ENCODE assay signal across 12 cellular contexts in genomic region chr20:51423810-51424209, GRCh38.
DNase-seq lines count a peak whose midpoint lies in the region; ATAC-seq, FAIRE-seq and TF ChIP-seq lines count a peak whose summit lies in the region.
"Had no signal": no experiment of that assay in that cellular context is flagged by ENCODE, and none has a peak within 500 bp of the region (broad histone marks: within the 10 kb centered on the region; RNA-seq: fewer than 3 reads in every experiment).

No MANE protein-coding gene starts in this region.

- no peaks in the 10 kb centered on the region for H3K79me2 ChIP-seq in HepG2 (ENCODE audit: insufficient read depth, low read length)

- H3K4me1 ChIP-seq in HepG2 (ENCODE audit: insufficient read depth, low read length), result peaks cover 41% of the 10 kb centered on the region
- peaks cover 0 to 14% (median 0%) of the 10 kb centered on the region in 4 donors for H3K4me1 ChIP-seq in right lobe of liver
- H3K4me1 ChIP-seq in kidney (ENCODE audit: control insufficient read depth in 1 of 2, insufficient read depth in 1 of 2, low read depth in 1 of 2, low read length in 2 of 2), result no peaks in the 10 kb centered on the region
- peaks cover 8% of the 10 kb centered on the region for H3K4me1 ChIP-seq in upper lobe of right lung
- H3K4me1 ChIP-seq in ascending aorta, result peaks cover 5 to 8% of the 10 kb centered on the region in 2 donors
- H3K4me1 ChIP-seq: psoas muscle had no signal

- peaks cover 98% of the 10 kb centered on the region for H3K36me3 Mint-ChIP-seq in activated T-helper 17 cell treated with anti-CD3 and anti-CD28 coated beads, Interleukin-2, amount 50 U/mL, for 72 hours (ENCODE audit: low read depth)

- H3K9ac ChIP-seq in HepG2 (ENCODE audit: insufficient read depth, low read depth, low read length), result no peak overlapping the region
- H3K9ac ChIP-seq in kidney (ENCODE audit: low read length in 2 of 2), result no peak overlapping the region

- no TSS peak for BruUV-seq in HepG2 (replicated peaks; lab: Mats Ljungman, UMichigan)

- POLR2A ChIA-PET in HepG2 (lab: Yijun Ruan, JAX), result interaction anchor here (1.3 kb wide), 1 partner anchor 11 kb away, joined by 5 read pairs; no protein-coding TSS in a partner anchor

- no peaks in the 10 kb centered on the region for H3K9me3 ChIP-seq in HepG2 (ENCODE audit: low read length)
- H3K9me3 ChIP-seq in right lobe of liver, result no peaks in the 10 kb centered on the region
- H3K9me3 ChIP-seq in kidney (ENCODE audit: control insufficient read depth in 1 of 2, low read length in 2 of 2), result no peaks in the 10 kb centered on the region
- H3K9me3 ChIP-seq in upper lobe of right lung, result no peaks in the 10 kb centered on the region
- H3K9me3 ChIP-seq in ascending aorta, result no peaks in the 10 kb centered on the region
- H3K9me3 ChIP-seq: psoas muscle had no signal

- H3K36me3 ChIP-seq in HepG2 (replicated peaks in 1 of 2; ENCODE audit: control insufficient read depth in 1 of 2, insufficient read depth in 2 of 2, low read length in 2 of 2) (no peaks in the 10 kb centered on the region; a peak in 1 of 5 replicates), right lobe of liver (peaks cover 0 to 2% (median 0%) of the 10 kb centered on the region in 4 donors), kidney (ENCODE audit: control insufficient read depth in 1 of 2, insufficient read depth in 2 of 2, low read length in 2 of 2) (no peaks in the 10 kb centered on the region), upper lobe of right lung (no peaks in the 10 kb centered on the region), ascending aorta (no peaks in the 10 kb centered on the region)

- FAIRE-seq in HepG2 (lab: Jason Lieb, UNC), result peak; percentile 74
- FAIRE-seq in kidney (lab: Jason Lieb, UNC), result no peak
- FAIRE-seq in H54 (lab: Jason Lieb, UNC), result no peak

- H4K20me1 ChIP-seq in HepG2 (ENCODE audit: insufficient read depth, low read length), result no peaks in the 10 kb centered on the region

- in situ Hi-C loops in HepG2 (cut with HindIII; ENCODE audit: extremely low pct_ligation_motif_present, low pct_unique_long_range_greater_than_20kb), result no loop called here

- H3K27ac ChIP-seq in HepG2 (ENCODE audit: extremely low read length, insufficient read depth, low read length) (no peak overlapping the region), right lobe of liver (no peak overlapping the region), kidney (ENCODE audit: low read depth in 2 of 2, low read length in 2 of 2) (no peak overlapping the region), upper lobe of right lung (peak overlapping the region; percentile 42), ascending aorta (no peak overlapping the region)
- H3K27ac ChIP-seq: psoas muscle had no signal

- H3K27me3 ChIP-seq in HepG2 (ENCODE audit: control insufficient read depth in 1 of 2, insufficient read depth in 2 of 2, low read length in 2 of 2) (no peaks in the 10 kb centered on the region), right lobe of liver (no peaks in the 10 kb centered on the region), upper lobe of right lung (no peaks in the 10 kb centered on the region), ascending aorta (no peaks in the 10 kb centered on the region)

- H3K4me1 Mint-ChIP-seq in activated T-helper 17 cell treated with anti-CD3 and anti-CD28 coated beads, Interleukin-2, amount 50 U/mL, for 72 hours, result peaks cover 58% of the 10 kb centered on the region

- ATAC-seq in HepG2, result no peak
- ATAC-seq in right lobe of liver, result no peak
- ATAC-seq in activated T-helper 17 cell treated with anti-CD3 and anti-CD28 coated beads, Interleukin-2, amount 50 U/mL, for 72 hours (replicated peaks), result no peak
- peak; percentile 11 for ATAC-seq in upper lobe of right lung
- no peak for ATAC-seq in HG02938 (IDR thresholded peaks at IDR 0.05; ENCODE audit: unreplicated experiment)
- ATAC-seq: psoas muscle had no signal

- no peaks in the 10 kb centered on the region for H3K27me3 Mint-ChIP-seq in activated T-helper 17 cell treated with anti-CD3 and anti-CD28 coated beads, Interleukin-2, amount 50 U/mL, for 72 hours

- CTCF ChIA-PET in HepG2 (lab: Yijun Ruan, JAX; ENCODE audit: low intra/inter-chr PET ratio, low total read pairs), result no interaction called here

- H3K4me3 Mint-ChIP-seq in activated T-helper 17 cell treated with anti-CD3 and anti-CD28 coated beads, Interleukin-2, amount 50 U/mL, for 72 hours, result peak overlapping the region; percentile 77

- no peak overlapping the region for H2AFZ ChIP-seq in HepG2 (ENCODE audit: low read length)

- H3K27ac Mint-ChIP-seq in activated T-helper 17 cell treated with anti-CD3 and anti-CD28 coated beads, Interleukin-2, amount 50 U/mL, for 72 hours, result peak overlapping the region; percentile 93

- 36% methylated on average over 7 of the region's 7 CpGs for WGBS in HepG2 (ENCODE audit: low lambda C conversion rate)
- 54% methylated on average over 7 of the region's 7 CpGs for WGBS in right lobe of liver (ENCODE audit: insufficient coverage, low coverage, low lambda C conversion rate, missing lambda C conversion rate)

- no peak for TF ChIP-seq EP300 in HepG2 (IDR thresholded peaks at IDR 0.05; ENCODE audit: low read depth in 2 of 2, low read length in 2 of 2)
- TF ChIP-seq EP300 in HepG2 (CRISPR knock-in tag; IDR thresholded peaks at IDR 0.05; ENCODE audit: borderline replicate concordance), result no peak

- TF ChIP-seq POLR2A in HepG2 (IDR thresholded peaks at IDR 0.05; ENCODE audit: insufficient read depth in 1 of 2, low read depth in 2 of 2, low read length in 2 of 2) (no peak), right lobe of liver (IDR thresholded peaks at IDR 0.05) (no peak), H54 (IDR thresholded peaks at IDR 0.05; ENCODE audit: low read depth, low read length) (no peak)

- no peak overlapping the region for H3K4me2 ChIP-seq in HepG2 (ENCODE audit: low read depth, low read length)

- intact Hi-C loops in HepG2 (cut with micrococcal nuclease; ENCODE audit: unreplicated experiment) (loop anchor here (10.0 kb wide), 1 partner anchor 81 kb away; no protein-coding TSS in a partner anchor), right lobe of liver (cut with DNase I) (no loop called here), kidney (cut with DNase I) (no loop called here), upper lobe of right lung (cut with DNase I) (no loop called here), ascending aorta (cut with DNase I) (no loop called here)

- no peak for TF ChIP-seq CTCF in HepG2 (CRISPR knock-in tag; IDR thresholded peaks at IDR 0.05)
- TF ChIP-seq CTCF in right lobe of liver (IDR thresholded peaks at IDR 0.05), result no peak
- TF ChIP-seq CTCF in kidney (IDR thresholded peaks at IDR 0.05; ENCODE audit: borderline replicate concordance, extremely low read depth, insufficient read depth), result no peak
- TF ChIP-seq CTCF in upper lobe of right lung (IDR thresholded peaks at IDR 0.05), result no peak
- no peak for TF ChIP-seq CTCF in ascending aorta (IDR thresholded peaks at IDR 0.05)

- H3K4me3 ChIP-seq in HepG2 (replicated peaks in 1 of 3; ENCODE audit: insufficient read depth in 1 of 3, low read depth in 2 of 3, low read length in 3 of 3), result no peak overlapping the region
- H3K4me3 ChIP-seq in right lobe of liver, result no peak overlapping the region
- H3K4me3 ChIP-seq in kidney (ENCODE audit: low read length in 2 of 2), result no peak overlapping the region
- no peak overlapping the region for H3K4me3 ChIP-seq in upper lobe of right lung
- H3K4me3 ChIP-seq in ascending aorta, result no peak overlapping the region
- H3K4me3 ChIP-seq: psoas muscle had no signal

- TF ChIP-seq RAD21 in HepG2 (CRISPR knock-in tag; IDR thresholded peaks at IDR 0.05), result no peak

- no peak for DNase-seq in HepG2 (ENCODE audit: low spot score)
- DNase-seq in right lobe of liver, result no peak
- DNase-seq in kidney, result peak; percentile 7
- no peak for DNase-seq in upper lobe of right lung
- no peak for DNase-seq in H54 (ENCODE audit: insufficient read length, low spot score)
- no peak for DNase-seq in ascending aorta (ENCODE audit: low spot score in 2 of 2)
- DNase-seq: DMS79 treated with DMSO at 0.1 percent for 48 hours; NK-92 treated with Interleukin-12 subunit alpha and Interleukin-12 subunit beta, amount 100 ng/mL, for 24 hours; psoas muscle; stimulated activated naive CD4-positive, alpha-beta T cell had no signal

- H3K9me3 Mint-ChIP-seq in activated T-helper 17 cell treated with anti-CD3 and anti-CD28 coated beads, Interleukin-2, amount 50 U/mL, for 72 hours, result no peaks in the 10 kb centered on the region

TF ChIP-seq in HepG2, 621 proteins besides CTCF, POLR2A, EP300 and RAD21:
- TF ChIP-seq BCL6 (CRISPR knock-in tag; IDR thresholded peaks at IDR 0.05) (peak; percentile 32; the same call in 1 of the 2 replicates), NFYC (CRISPR knock-in tag; IDR thresholded peaks at IDR 0.05) (no peak), CREB3 (CRISPR knock-in tag; IDR thresholded peaks at IDR 0.05) (no peak)
